Comparison of ENCODE assay signal across 1 cellular context in the genomic region with DNA sequence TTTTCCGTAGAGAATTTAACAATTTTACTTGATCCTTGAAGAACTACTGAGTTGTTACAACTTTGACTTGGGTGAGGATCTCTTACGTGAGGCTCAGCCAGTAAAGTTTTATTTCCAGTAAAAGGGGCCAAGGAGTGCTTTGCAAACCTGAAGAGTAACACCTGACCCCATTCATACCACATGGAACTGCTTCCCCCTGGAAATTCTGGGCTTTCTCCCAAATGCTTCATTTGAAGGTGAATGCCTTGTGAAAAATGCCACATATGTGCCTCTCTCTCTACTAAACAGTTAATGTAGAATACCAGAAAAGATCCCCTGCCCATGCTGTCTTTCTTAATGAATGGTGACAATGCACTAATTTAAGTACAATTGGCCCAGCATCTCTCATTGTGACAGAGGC.
TF ChIP-seq lines count a peak whose summit lies in the region.

No MANE protein-coding gene starts in this region.

TF ChIP-seq in GM23338, 12 proteins besides CTCF, POLR2A, EP300 and RAD21 (continued from another document):
- TF ChIP-seq, protein P1, sequence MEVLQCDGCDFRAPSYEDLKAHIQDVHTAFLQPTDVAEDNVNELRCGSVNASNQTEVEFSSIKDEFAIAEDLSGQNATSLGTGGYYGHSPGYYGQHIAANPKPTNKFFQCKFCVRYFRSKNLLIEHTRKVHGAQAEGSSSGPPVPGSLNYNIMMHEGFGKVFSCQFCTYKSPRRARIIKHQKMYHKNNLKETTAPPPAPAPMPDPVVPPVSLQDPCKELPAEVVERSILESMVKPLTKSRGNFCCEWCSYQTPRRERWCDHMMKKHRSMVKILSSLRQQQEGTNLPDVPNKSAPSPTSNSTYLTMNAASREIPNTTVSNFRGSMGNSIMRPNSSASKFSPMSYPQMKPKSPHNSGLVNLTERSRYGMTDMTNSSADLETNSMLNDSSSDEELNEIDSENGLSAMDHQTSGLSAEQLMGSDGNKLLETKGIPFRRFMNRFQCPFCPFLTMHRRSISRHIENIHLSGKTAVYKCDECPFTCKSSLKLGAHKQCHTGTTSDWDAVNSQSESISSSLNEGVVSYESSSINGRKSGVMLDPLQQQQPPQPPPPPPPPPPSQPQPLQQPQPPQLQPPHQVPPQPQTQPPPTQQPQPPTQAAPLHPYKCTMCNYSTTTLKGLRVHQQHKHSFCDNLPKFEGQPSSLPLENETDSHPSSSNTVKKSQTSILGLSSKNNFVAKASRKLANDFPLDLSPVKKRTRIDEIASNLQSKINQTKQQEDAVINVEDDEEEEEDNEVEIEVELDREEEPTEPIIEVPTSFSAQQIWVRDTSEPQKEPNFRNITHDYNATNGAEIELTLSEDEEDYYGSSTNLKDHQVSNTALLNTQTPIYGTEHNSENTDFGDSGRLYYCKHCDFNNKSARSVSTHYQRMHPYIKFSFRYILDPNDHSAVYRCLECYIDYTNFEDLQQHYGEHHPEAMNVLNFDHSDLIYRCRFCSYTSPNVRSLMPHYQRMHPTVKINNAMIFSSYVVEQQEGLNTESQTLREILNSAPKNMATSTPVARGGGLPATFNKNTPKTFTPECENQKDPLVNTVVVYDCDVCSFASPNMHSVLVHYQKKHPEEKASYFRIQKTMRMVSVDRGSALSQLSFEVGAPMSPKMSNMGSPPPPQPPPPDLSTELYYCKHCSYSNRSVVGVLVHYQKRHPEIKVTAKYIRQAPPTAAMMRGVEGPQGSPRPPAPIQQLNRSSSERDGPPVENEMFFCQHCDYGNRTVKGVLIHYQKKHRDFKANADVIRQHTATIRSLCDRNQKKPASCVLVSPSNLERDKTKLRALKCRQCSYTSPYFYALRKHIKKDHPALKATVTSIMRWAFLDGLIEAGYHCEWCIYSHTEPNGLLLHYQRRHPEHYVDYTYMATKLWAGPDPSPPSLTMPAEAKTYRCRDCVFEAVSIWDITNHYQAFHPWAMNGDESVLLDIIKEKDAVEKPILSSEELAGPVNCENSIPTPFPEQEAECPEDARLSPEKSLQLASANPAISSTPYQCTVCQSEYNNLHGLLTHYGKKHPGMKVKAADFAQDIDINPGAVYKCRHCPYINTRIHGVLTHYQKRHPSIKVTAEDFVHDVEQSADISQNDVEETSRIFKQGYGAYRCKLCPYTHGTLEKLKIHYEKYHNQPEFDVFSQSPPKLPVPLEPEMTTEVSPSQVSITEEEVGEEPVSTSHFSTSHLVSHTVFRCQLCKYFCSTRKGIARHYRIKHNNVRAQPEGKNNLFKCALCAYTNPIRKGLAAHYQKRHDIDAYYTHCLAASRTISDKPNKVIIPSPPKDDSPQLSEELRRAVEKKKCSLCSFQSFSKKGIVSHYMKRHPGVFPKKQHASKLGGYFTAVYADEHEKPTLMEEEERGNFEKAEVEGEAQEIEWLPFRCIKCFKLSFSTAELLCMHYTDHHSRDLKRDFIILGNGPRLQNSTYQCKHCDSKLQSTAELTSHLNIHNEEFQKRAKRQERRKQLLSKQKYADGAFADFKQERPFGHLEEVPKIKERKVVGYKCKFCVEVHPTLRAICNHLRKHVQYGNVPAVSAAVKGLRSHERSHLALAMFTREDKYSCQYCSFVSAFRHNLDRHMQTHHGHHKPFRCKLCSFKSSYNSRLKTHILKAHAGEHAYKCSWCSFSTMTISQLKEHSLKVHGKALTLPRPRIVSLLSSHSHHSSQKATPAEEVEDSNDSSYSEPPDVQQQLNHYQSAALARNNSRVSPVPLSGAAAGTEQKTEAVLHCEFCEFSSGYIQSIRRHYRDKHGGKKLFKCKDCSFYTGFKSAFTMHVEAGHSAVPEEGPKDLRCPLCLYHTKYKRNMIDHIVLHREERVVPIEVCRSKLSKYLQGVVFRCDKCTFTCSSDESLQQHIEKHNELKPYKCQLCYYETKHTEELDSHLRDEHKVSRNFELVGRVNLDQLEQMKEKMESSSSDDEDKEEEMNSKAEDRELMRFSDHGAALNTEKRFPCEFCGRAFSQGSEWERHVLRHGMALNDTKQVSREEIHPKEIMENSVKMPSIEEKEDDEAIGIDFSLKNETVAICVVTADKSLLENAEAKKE (CRISPR knock-in tag; IDR thresholded peaks at IDR 0.05), result no peak
- TF ChIP-seq POLR2AphosphoS5 (IDR thresholded peaks at IDR 0.05; ENCODE audit: low read depth), result no peak
- TF ChIP-seq ZNF114 (CRISPR knock-in tag; IDR thresholded peaks at IDR 0.05), result no peak
- TF ChIP-seq, protein P2, sequence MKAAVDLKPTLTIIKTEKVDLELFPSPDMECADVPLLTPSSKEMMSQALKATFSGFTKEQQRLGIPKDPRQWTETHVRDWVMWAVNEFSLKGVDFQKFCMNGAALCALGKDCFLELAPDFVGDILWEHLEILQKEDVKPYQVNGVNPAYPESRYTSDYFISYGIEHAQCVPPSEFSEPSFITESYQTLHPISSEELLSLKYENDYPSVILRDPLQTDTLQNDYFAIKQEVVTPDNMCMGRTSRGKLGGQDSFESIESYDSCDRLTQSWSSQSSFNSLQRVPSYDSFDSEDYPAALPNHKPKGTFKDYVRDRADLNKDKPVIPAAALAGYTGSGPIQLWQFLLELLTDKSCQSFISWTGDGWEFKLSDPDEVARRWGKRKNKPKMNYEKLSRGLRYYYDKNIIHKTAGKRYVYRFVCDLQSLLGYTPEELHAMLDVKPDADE (IDR thresholded peaks at IDR 0.05), result no peak
